In the genomic region with DNA sequence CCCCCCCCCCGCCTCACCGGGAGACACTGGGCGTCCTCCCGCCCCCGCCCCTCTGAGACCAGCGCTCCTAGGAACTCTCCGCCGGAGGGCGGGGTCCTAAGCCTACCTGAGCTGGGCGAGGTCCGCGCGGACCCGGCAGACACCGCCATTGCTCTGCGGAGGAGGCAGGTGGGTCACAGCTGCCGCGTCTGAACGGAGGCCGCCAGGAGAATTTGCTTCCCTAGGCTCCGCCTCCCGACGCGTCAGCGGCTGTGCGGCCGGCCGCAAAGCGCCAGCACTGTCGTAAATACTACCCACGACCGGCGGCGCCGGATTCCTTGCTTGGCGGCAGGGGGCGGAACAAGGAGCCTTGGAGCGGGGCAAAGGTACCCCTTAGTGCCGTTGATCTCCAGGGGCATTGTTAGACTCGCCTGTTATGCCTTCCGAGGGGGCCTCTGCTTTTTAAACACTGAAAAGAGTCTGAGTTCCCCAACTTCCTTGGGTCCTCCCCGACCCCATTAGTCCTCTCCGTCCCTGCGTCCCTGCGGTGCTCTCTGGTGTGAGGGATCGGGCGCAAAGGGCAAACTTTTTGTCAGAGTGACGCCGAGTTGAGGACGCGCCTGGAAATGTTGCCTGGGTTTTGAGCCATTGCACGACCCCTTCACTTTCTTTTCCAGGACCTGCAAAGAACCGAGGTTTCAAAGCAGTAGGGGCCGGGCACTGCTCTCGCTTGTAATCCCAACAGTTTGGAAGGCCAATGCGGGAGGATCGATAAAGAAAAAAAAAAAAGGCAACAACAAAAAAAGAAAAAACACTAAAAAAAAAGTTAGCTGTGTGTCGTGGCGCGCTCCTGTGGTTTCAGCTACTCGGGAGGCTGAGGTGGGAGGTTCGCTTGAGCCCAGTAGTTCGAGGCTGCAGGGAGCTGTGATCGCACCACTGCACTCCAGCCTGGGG, we compare ENCODE assay signal across 8 cellular contexts. TPM values are rescaled to one million over a fixed set of nuclear protein-coding genes. Genes with fewer than 3 reads are reported as not detected.
DNase-seq lines count a peak whose midpoint lies in the region; ATAC-seq and TF ChIP-seq lines count a peak whose summit lies in the region.

A gene (minus strand): TSS at position 214 of the 933 bp plus-strand sequence. CDS start 65 bp downstream, at position 149.

- H3K27ac ChIP-seq in WERI-Rb-1 (peak within 1 kb of the TSS; percentile 92), breast epithelium (peak within 1 kb of the TSS; percentile 89), smooth muscle cell (ENCODE audit: low read depth) (peak within 1 kb of the TSS; percentile 51)

- peak within 1 kb of the TSS; percentile 97 for H3K4me2 ChIP-seq in smooth muscle cell

- H3K36me3 ChIP-seq in WERI-Rb-1 (peaks cover 18% of the 10 kb centered on the region), breast epithelium (no peaks in the 10 kb centered on the region), smooth muscle cell (ENCODE audit: low read depth) (peaks cover 3% of the 10 kb centered on the region)

- H3K9ac ChIP-seq in smooth muscle cell (ENCODE audit: low read depth) = peak within 1 kb of the TSS; percentile 81

- H4K20me1 ChIP-seq in smooth muscle cell (ENCODE audit: low read depth) = peaks cover 10% of the 10 kb centered on the region

- H3K79me2 ChIP-seq in smooth muscle cell (ENCODE audit: low read depth) = peaks cover 39% of the 10 kb centered on the region

- no peaks in the 10 kb centered on the region for H3F3A ChIP-seq in smooth muscle cell (ENCODE audit: low read depth)

- H2AFZ ChIP-seq in smooth muscle cell (ENCODE audit: low read depth) = peak within 1 kb of the TSS; percentile 97

- 9% methylated on average over 59 of the region's 64 CpGs for WGBS in smooth muscle cell (ENCODE audit: low lambda C conversion rate)

- intact Hi-C loops in breast epithelium (cut with DNase I; ENCODE audit: low total_unique reads) = no loop called here

- POLR2A ChIA-PET in AG04449 (lab: Yijun Ruan, JAX) = interaction anchor here (0.7 to 3.0 kb wide), 7 partner anchors 11 to 655 kb away, joined by 3 to 18 read pairs (median 3); a partner anchor contains a TSS

- H3K4me1 ChIP-seq in breast epithelium = no peaks in the 10 kb centered on the region
- peaks cover 11% of the 10 kb centered on the region for H3K4me1 ChIP-seq in smooth muscle cell (ENCODE audit: low read depth)

- ATAC-seq in GM18907 (IDR thresholded peaks at IDR 0.05; ENCODE audit: unreplicated experiment) (peak; percentile 86), HG03139 (IDR thresholded peaks at IDR 0.05; ENCODE audit: unreplicated experiment) (peak; percentile 89)

- CTCF ChIA-PET in AG04449 (lab: Yijun Ruan, JAX) = interaction anchor here (0.7 to 30.0 kb wide), 7 partner anchors 8 to 129 kb away, joined by 3 to 922 read pairs (median 3); a partner anchor contains a TSS

- H3K4me3 ChIP-seq in AG04449 (ENCODE audit: low read depth, low read length) (peak within 1 kb of the TSS; percentile 92), WERI-Rb-1 (ENCODE audit: low read depth, low read length) (peak within 1 kb of the TSS; percentile 98), breast epithelium (peak within 1 kb of the TSS; percentile 72 to 82 (median 80)), smooth muscle cell (peak within 1 kb of the TSS; percentile 84)

- DNase-seq in AG04449 (ENCODE audit: low read depth, low spot score) (no peak), NCI-H2227 treated with DMSO at 0.1 percent for 48 hours (lab: John Stamatoyannopoulos, UW) (peak; percentile 96), WERI-Rb-1 (peak; percentile 96), breast epithelium (ENCODE audit: low spot score in 2 of 2) (peak; percentile 92 to 94), iPS-NIHi7 (ENCODE audit: extremely low spot score) (peak; percentile 95), smooth muscle cell (lab: John Stamatoyannopoulos, UW; ENCODE audit: unreplicated experiment) (peak; percentile 67)

- TF ChIP-seq POLR2A in breast epithelium (IDR thresholded peaks at IDR 0.05) = peak; percentile 86

- H3K9me3 ChIP-seq in WERI-Rb-1 (ENCODE audit: severe bottlenecking) (no peaks in the 10 kb centered on the region), breast epithelium (no peaks in the 10 kb centered on the region), smooth muscle cell (replicated peaks; ENCODE audit: low read depth) (no peaks in the 10 kb centered on the region)

- H3K27me3 ChIP-seq in WERI-Rb-1 (ENCODE audit: insufficient read depth, low read depth, severe bottlenecking) (no peaks in the 10 kb centered on the region), breast epithelium (no peaks in the 10 kb centered on the region), smooth muscle cell (ENCODE audit: low read depth) (no peaks in the 10 kb centered on the region)

- no peak for TF ChIP-seq CTCF in AG04449 (IDR thresholded peaks at IDR 0.05; ENCODE audit: insufficient read depth, low read length, missing control alignments)
- TF ChIP-seq CTCF in WERI-Rb-1 (IDR thresholded peaks at IDR 0.05; ENCODE audit: low read depth, low read length) = no peak
- peak in 2 of 3 donors; percentile 6 to 36 for TF ChIP-seq CTCF in breast epithelium (IDR thresholded peaks at IDR 0.05)
- TF ChIP-seq CTCF in smooth muscle cell (IDR thresholded peaks at IDR 0.05; ENCODE audit: borderline replicate concordance, insufficient read depth, poor library complexity, severe bottlenecking) = peak; percentile 2

RNA-seq across cellular contexts. Expression of the gene that starts here (rescaled TPM):
- total RNA-seq in breast epithelium (10 to 100 TPM; 26.7 to 35.1 (median 31.8) TPM), smooth muscle cell (44.0 and 83.2 TPM in 2 replicates)
- polyA plus RNA-seq in smooth muscle cell = 33.2 and 44.5 TPM in 2 replicates

Comparison
In these comparisons a context has a peak if more than half of its experiments do, and no peak if none do; other contexts are left out.
1. CTCF ChIP-seq: peak in breast epithelium (2 of 3) and smooth muscle cell (single experiment); none in AG04449 (single experiment) and WERI-Rb-1 (single experiment).
2. Peak in every context shown above with its lines, with median percentiles within 50 percentile points of each other: H3K4me3 ChIP-seq and H3K27ac ChIP-seq.